8 cellular contexts compared by ENCODE assay signal in genomic region chr7:47453093-47454056, GRCh38.
DNase-seq lines count a peak whose midpoint lies in the region; ATAC-seq and TF ChIP-seq lines count a peak whose summit lies in the region.

No MANE protein-coding gene starts in this region.

- peaks cover 5% of the 10 kb centered on the region for H3K36me3 Mint-ChIP-seq in memory B cell

- H3K4me3 ChIP-seq in choroid plexus epithelial cell (ENCODE audit: low read depth, low read length) = no peak overlapping the region

- ATAC-seq in memory B cell (ENCODE audit: low read depth) (no peak), HG03457 (IDR thresholded peaks at IDR 0.05; ENCODE audit: unreplicated experiment) (no peak), GM18868 (IDR thresholded peaks at IDR 0.05; ENCODE audit: unreplicated experiment) (no peak)

- peaks cover 18% of the 10 kb centered on the region for H3K4me1 Mint-ChIP-seq in memory B cell

- TF ChIP-seq CTCF in choroid plexus epithelial cell (conservative IDR thresholded peaks at IDR 0.05; ENCODE audit: low read depth, low read length) = no peak

- peak overlapping the region; percentile 62 for H3K27ac Mint-ChIP-seq in memory B cell

- no peaks in the 10 kb centered on the region for H3K9me3 Mint-ChIP-seq in memory B cell

- no peak overlapping the region for H3K4me3 Mint-ChIP-seq in memory B cell

- DNase-seq in A172 (ENCODE audit: low spot score) (peak; percentile 94), MV-4-11 (lab: John Stamatoyannopoulos, UW) (peak; percentile 22), choroid plexus epithelial cell (ENCODE audit: low read depth) (peak; percentile 86), memory B cell (ENCODE audit: low spot score in 2 of 2) (no peak), globus pallidus (ENCODE audit: low spot score) (no peak), NCI-H2196 (lab: John Stamatoyannopoulos, UW; ENCODE audit: unreplicated experiment) (no peak)

- no peaks in the 10 kb centered on the region for H3K27me3 Mint-ChIP-seq in memory B cell

Comparison
In these comparisons a context has a peak if more than half of its experiments do, and no peak if none do; other contexts are left out.
1. DNase-seq: peak in A172 (single experiment), MV-4-11 (single experiment) and choroid plexus epithelial cell (single experiment); none in memory B cell (0 of 2), globus pallidus (single experiment) and NCI-H2196 (single experiment).